Comparison of ENCODE assay signal across 27 cellular contexts in genomic region chr10:113875212-113875611, GRCh38.
"Had no signal": no experiment of that assay in that cellular context is flagged by ENCODE, and none has a peak within 500 bp of the region (broad histone marks: within the 10 kb centered on the region; RNA-seq: fewer than 3 reads in every experiment).

No MANE protein-coding gene starts in this region.

- H3K27me3 ChIP-seq: dorsolateral prefrontal cortex, esophagus squamous epithelium, neutrophil, sigmoid colon, testis, tibial artery had no signal

- H3K4me1 ChIP-seq: esophagus squamous epithelium, psoas muscle, sigmoid colon, tibial artery had no signal

- H3K27ac ChIP-seq: dorsolateral prefrontal cortex, esophagus squamous epithelium, neutrophil, psoas muscle, sigmoid colon, testis, tibial artery had no signal

- FAIRE-seq: colon had no signal

- H3K9me3 ChIP-seq: neutrophil, sigmoid colon, testis had no signal

- ATAC-seq: left colon; mucosa of descending colon; natural killer cell treated with Interleukin-12 subunit alpha and Interleukin-12 subunit beta and Interleukin-15 and Interleukin-18, amount 100 ng/mL, for 72 hours; psoas muscle; right cardiac atrium; stimulated activated memory B cell treated with anti-CD40 and anti-IgM and Interleukin-4, amounts not matched to agents 10 μg/mL and 1 μg/mL and 100 μg/mL, for 72 hours; stimulated activated naive CD8-positive, alpha-beta T cell treated with anti-CD3 and anti-CD28 coated beads, Interleukin-15, Interleukin-2, amounts not matched to agents 100 U/mL and 50 U/mL, for 24 hours had no signal

- DNase-seq: dorsolateral prefrontal cortex; effector CD4-positive, alpha-beta T cell; endodermal cell; esophagus squamous epithelium; foreskin melanocyte; glutamatergic neuron; hypothalamus; immature natural killer cell; islet precursor cell; kidney glomerular epithelial cell; left colon; mesenchymal stem cell; mucosa of descending colon; naive B cell; psoas muscle; right cardiac atrium; sigmoid colon; stimulated activated CD4-positive, alpha-beta T cell treated with anti-CD3 and anti-CD28 coated beads, Interleukin-4, amount 100 ng/mL, for 4 hours; stimulated activated naive CD8-positive, alpha-beta T cell treated with anti-CD3 and anti-CD28 coated beads, Interleukin-15, Interleukin-2, amounts not matched to agents 100 U/mL and 50 U/mL, for 24 hours; substantia nigra; testis; tibial artery had no signal

- H3K4me3 ChIP-seq: dorsolateral prefrontal cortex, esophagus squamous epithelium, lung, mucosa of descending colon, psoas muscle, sigmoid colon, testis, tibial artery had no signal
